Comparison of ENCODE assay signal across 1 cellular context in the genomic region with DNA sequence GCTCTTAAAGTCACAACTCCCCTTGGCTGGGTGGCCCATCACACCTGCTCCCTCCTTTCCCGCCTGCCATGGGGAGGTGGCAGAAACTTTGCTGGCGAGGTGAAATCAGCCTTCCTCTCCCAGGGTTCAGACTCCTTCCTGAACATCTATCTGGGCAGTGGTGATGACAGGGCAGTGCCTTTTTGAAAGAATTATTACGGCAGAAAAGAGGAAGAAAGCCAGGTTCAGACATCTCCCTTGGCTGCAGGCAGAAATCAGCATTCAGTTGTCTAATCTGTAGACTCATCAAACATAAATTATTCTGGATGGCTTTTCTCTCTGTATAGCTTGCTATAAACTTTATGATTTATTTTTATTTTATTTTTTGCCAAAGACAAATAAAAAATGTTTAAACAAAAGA.
TF ChIP-seq lines count a peak whose summit lies in the region.

No MANE protein-coding gene starts in this region.

TF ChIP-seq in GM12878, 131 proteins besides CTCF, POLR2A, EP300 and RAD21 (continued from another document):
- TF ChIP-seq, protein P1, sequence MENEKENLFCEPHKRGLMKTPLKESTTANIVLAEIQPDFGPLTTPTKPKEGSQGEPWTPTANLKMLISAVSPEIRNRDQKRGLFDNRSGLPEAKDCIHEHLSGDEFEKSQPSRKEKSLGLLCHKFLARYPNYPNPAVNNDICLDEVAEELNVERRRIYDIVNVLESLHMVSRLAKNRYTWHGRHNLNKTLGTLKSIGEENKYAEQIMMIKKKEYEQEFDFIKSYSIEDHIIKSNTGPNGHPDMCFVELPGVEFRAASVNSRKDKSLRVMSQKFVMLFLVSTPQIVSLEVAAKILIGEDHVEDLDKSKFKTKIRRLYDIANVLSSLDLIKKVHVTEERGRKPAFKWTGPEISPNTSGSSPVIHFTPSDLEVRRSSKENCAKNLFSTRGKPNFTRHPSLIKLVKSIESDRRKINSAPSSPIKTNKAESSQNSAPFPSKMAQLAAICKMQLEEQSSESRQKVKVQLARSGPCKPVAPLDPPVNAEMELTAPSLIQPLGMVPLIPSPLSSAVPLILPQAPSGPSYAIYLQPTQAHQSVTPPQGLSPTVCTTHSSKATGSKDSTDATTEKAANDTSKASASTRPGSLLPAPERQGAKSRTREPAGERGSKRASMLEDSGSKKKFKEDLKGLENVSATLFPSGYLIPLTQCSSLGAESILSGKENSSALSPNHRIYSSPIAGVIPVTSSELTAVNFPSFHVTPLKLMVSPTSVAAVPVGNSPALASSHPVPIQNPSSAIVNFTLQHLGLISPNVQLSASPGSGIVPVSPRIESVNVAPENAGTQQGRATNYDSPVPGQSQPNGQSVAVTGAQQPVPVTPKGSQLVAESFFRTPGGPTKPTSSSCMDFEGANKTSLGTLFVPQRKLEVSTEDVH (IDR thresholded peaks at IDR 0.05; ENCODE audit: low read depth, partially characterized antibody) = no peak
